Comparison of ENCODE assay signal across 16 cellular contexts in the genomic region with DNA sequence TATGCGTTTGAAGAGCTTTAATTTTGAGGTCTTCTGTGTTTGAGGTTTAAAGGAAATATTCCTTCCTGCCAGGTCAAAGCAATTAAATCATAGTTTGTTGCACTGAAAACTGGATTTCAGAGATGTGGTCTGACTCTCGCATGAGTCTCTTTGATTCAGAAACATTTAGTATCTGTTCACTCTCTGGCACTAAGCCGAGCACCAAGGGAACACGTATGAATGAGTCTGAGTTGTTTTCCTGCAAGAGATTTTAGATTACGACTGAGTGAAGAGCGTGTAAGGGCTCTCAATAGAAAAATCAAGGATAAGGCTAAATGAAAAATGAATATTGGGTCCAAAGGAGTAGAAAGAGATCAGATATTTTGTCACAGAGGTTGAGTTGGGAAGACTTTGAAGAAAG.
DNase-seq lines count a peak whose midpoint lies in the region; ATAC-seq and TF ChIP-seq lines count a peak whose summit lies in the region.
"Had no signal": no experiment of that assay in that cellular context is flagged by ENCODE, and none has a peak within 500 bp of the region (broad histone marks: within the 10 kb centered on the region; RNA-seq: fewer than 3 reads in every experiment).

No MANE protein-coding gene starts in this region.

- CTCF ChIA-PET in A673 (lab: Charles Lee) (no interaction called here), PC-3 (lab: Charles Lee) (no interaction called here)

- TF ChIP-seq CTCF in A673 (conservative IDR thresholded peaks at IDR 0.05; ENCODE audit: low read depth, low read length) (no peak), PC-3 (conservative IDR thresholded peaks at IDR 0.05; ENCODE audit: low read depth, low read length) (no peak), adrenal gland (IDR thresholded peaks at IDR 0.05) (no peak)

- no peaks in the 10 kb centered on the region for H3K27me3 Mint-ChIP-seq in stimulated activated memory B cell treated with anti-CD40 and anti-IgM and Interleukin-4, amounts not matched to agents 10 μg/mL and 1 μg/mL and 100 μg/mL, for 72 hours
- H3K27me3 Mint-ChIP-seq: CD4-positive, alpha-beta memory T cell had no signal

- H3K9me3 ChIP-seq in A673 (ENCODE audit: low read depth, low read length, poor library complexity, severe bottlenecking), result no peaks in the 10 kb centered on the region
- no peaks in the 10 kb centered on the region for H3K9me3 ChIP-seq in PC-3 (ENCODE audit: low read length)
- H3K9me3 ChIP-seq in adrenal gland (replicated peaks in 1 of 3), result no peaks in the 10 kb centered on the region
- H3K9me3 ChIP-seq: BLaER1, HAP-1 had no signal

- ATAC-seq in PC-3, result peak; percentile 64
- no peak for ATAC-seq in stimulated activated memory B cell treated with anti-CD40 and anti-IgM and Interleukin-4, amounts not matched to agents 10 μg/mL and 1 μg/mL and 100 μg/mL, for 72 hours

- no peaks in the 10 kb centered on the region for H3K9me2 ChIP-seq in PC-3 (replicated peaks; ENCODE audit: low read length)

- peak overlapping the region; percentile 51; the same call in 1 of the 2 replicates for H2AFZ ChIP-seq in PC-3 (ENCODE audit: low read length)
- H2AFZ ChIP-seq: GM23248 had no signal

- peaks cover 3% of the 10 kb centered on the region for H3K9me3 Mint-ChIP-seq in stimulated activated memory B cell treated with anti-CD40 and anti-IgM and Interleukin-4, amounts not matched to agents 10 μg/mL and 1 μg/mL and 100 μg/mL, for 72 hours

- H4K5ac ChIP-seq in mesendoderm (ENCODE audit: low read length), result no peak overlapping the region

- no peaks in the 10 kb centered on the region for H3F3A ChIP-seq in PC-3 (ENCODE audit: low read length, unreplicated experiment)

- no peak overlapping the region for H2BK5ac ChIP-seq in mesendoderm (ENCODE audit: low read length)

- H3K27me3 ChIP-seq in A673 (replicated peaks; ENCODE audit: insufficient read depth, low read depth, low read length, poor library complexity) (no peaks in the 10 kb centered on the region), PC-3 (ENCODE audit: low read length) (no peaks in the 10 kb centered on the region), mesendoderm (ENCODE audit: insufficient read depth, low read length, poor library complexity) (no peaks in the 10 kb centered on the region), adrenal gland (no peaks in the 10 kb centered on the region)
- H3K27me3 ChIP-seq: BLaER1 had no signal

- BruUV-seq in A673 (replicated peaks; lab: Mats Ljungman, UMichigan) (no TSS peak), PC-3 (replicated peaks; lab: Mats Ljungman, UMichigan) (no TSS peak)

- H3K27ac Mint-ChIP-seq in stimulated activated memory B cell treated with anti-CD40 and anti-IgM and Interleukin-4, amounts not matched to agents 10 μg/mL and 1 μg/mL and 100 μg/mL, for 72 hours, result no peak overlapping the region
- H3K27ac Mint-ChIP-seq: CD14-positive monocyte; CD4-positive, alpha-beta memory T cell had no signal

- no peak overlapping the region for H3K23ac ChIP-seq in mesendoderm (ENCODE audit: low read length)

- H2BK15ac ChIP-seq in mesendoderm (replicated peaks; ENCODE audit: low read depth), result no peak overlapping the region

- no peaks in the 10 kb centered on the region for H3K79me2 ChIP-seq in PC-3 (ENCODE audit: low read length)
- no peaks in the 10 kb centered on the region for H3K79me2 ChIP-seq in mesendoderm (ENCODE audit: control insufficient read depth, insufficient read depth, low read length)

- no peaks in the 10 kb centered on the region for H3K36me3 Mint-ChIP-seq in stimulated activated memory B cell treated with anti-CD40 and anti-IgM and Interleukin-4, amounts not matched to agents 10 μg/mL and 1 μg/mL and 100 μg/mL, for 72 hours
- H3K36me3 Mint-ChIP-seq: CD14-positive monocyte; CD4-positive, alpha-beta memory T cell had no signal

- H3K56ac ChIP-seq in mesendoderm (ENCODE audit: low read length), result no peak overlapping the region

- H2BK120ac ChIP-seq in mesendoderm (ENCODE audit: low read depth, low read length), result no peak overlapping the region

- no peaks in the 10 kb centered on the region for H3K4me1 Mint-ChIP-seq in stimulated activated memory B cell treated with anti-CD40 and anti-IgM and Interleukin-4, amounts not matched to agents 10 μg/mL and 1 μg/mL and 100 μg/mL, for 72 hours
- H3K4me1 Mint-ChIP-seq: CD14-positive monocyte; CD4-positive, alpha-beta memory T cell had no signal

- H3K4me3 Mint-ChIP-seq in stimulated activated memory B cell treated with anti-CD40 and anti-IgM and Interleukin-4, amounts not matched to agents 10 μg/mL and 1 μg/mL and 100 μg/mL, for 72 hours, result no peak overlapping the region
- H3K4me3 Mint-ChIP-seq: CD14-positive monocyte; CD4-positive, alpha-beta memory T cell had no signal

- H3K27ac ChIP-seq in A673 (ENCODE audit: low read depth, low read length, poor library complexity, severe bottlenecking), result no peak overlapping the region
- H3K27ac ChIP-seq in PC-3 (ENCODE audit: low read length), result no peak overlapping the region
- H3K27ac ChIP-seq in mesendoderm (ENCODE audit: low read depth, low read length), result no peak overlapping the region
- H3K27ac ChIP-seq in adrenal gland, result no peak overlapping the region
- H3K27ac ChIP-seq: BLaER1, GM23248 had no signal

- DNase-seq in A673 (ENCODE audit: low spot score), result peak; percentile 10
- DNase-seq in Ammon's horn (ENCODE audit: low spot score), result peak; percentile 1
- DNase-seq in PC-3, result peak; percentile 70
- peak; percentile 22 for DNase-seq in astrocyte of the hippocampus (ENCODE audit: low read depth, low spot score)
- DNase-seq in mesendoderm, result no peak
- DNase-seq in adrenal gland, result no peak
- DNase-seq: AML-193; CD4-positive, alpha-beta memory T cell; DMS53; DND-41; EL; GM23248 had no signal

- H3K4ac ChIP-seq in mesendoderm (ENCODE audit: low read depth, low read length), result no peak overlapping the region

- intact Hi-C loops in A673 (cut with micrococcal nuclease; ENCODE audit: unreplicated experiment), result no loop called here
- intact Hi-C loops in PC-3 (cut with micrococcal nuclease), result no loop called here
- intact Hi-C loops in adrenal gland (cut with DNase I), result no loop called here

- H3K36me3 ChIP-seq in A673 (ENCODE audit: insufficient read depth, low read length, poor library complexity, severe bottlenecking) (no peaks in the 10 kb centered on the region), PC-3 (ENCODE audit: low read depth, low read length) (no peaks in the 10 kb centered on the region), mesendoderm (ENCODE audit: control insufficient read depth, insufficient read depth, low read length) (no peaks in the 10 kb centered on the region), adrenal gland (replicated peaks in 1 of 2) (no peaks in the 10 kb centered on the region)
- H3K36me3 ChIP-seq: BLaER1, HAP-1 had no signal

- no peaks in the 10 kb centered on the region for H4K20me1 ChIP-seq in PC-3 (ENCODE audit: low read length)
- H4K20me1 ChIP-seq: BLaER1 had no signal

- no peak overlapping the region for H3K4me3 ChIP-seq in A673 (ENCODE audit: low read depth, low read length, poor library complexity, severe bottlenecking)
- H3K4me3 ChIP-seq in PC-3 (ENCODE audit: low read length), result no peak overlapping the region
- no peak overlapping the region for H3K4me3 ChIP-seq in mesendoderm (ENCODE audit: low read length)
- H3K4me3 ChIP-seq in adrenal gland, result no peak overlapping the region
- H3K4me3 ChIP-seq: BLaER1, GM23248, HAP-1 had no signal

- H3K4me1 ChIP-seq in A673 (ENCODE audit: insufficient read depth, low read length, poor library complexity, severe bottlenecking), result peaks cover 20% of the 10 kb centered on the region
- no peaks in the 10 kb centered on the region for H3K4me1 ChIP-seq in PC-3 (ENCODE audit: insufficient read depth, low read length)
- H3K4me1 ChIP-seq in mesendoderm (ENCODE audit: control insufficient read depth, low read depth, low read length), result no peaks in the 10 kb centered on the region
- no peaks in the 10 kb centered on the region for H3K4me1 ChIP-seq in adrenal gland (replicated peaks in 1 of 2)
- H3K4me1 ChIP-seq: BLaER1, HAP-1 had no signal

- H2AK5ac ChIP-seq in mesendoderm (ENCODE audit: low read length), result no peak overlapping the region

- peak overlapping the region; percentile 31 for H3K4me2 ChIP-seq in PC-3 (ENCODE audit: low read length)
- no peak overlapping the region for H3K4me2 ChIP-seq in mesendoderm (ENCODE audit: low read length)
- H3K4me2 ChIP-seq: BLaER1 had no signal

- no CpG with 5 or more reads among the region's 6 CpGs for WGBS in mesendoderm (ENCODE audit: extremely low coverage, insufficient coverage, low lambda C conversion rate)
- WGBS in adrenal gland, 4 donors, result 70 to 73% (median 72%) methylated on average over 6 of the region's 6 CpGs

- no peak overlapping the region for H4K8ac ChIP-seq in mesendoderm (ENCODE audit: low read depth, low read length)

- no peaks in the 10 kb centered on the region for H3K79me1 ChIP-seq in mesendoderm (ENCODE audit: low read length)

- POLR2A ChIA-PET in A673 (lab: Charles Lee; ENCODE audit: low non-redundant PET), result no interaction called here
- POLR2A ChIA-PET in PC-3 (lab: Charles Lee; ENCODE audit: unreplicated experiment), result no interaction called here

- H3K9ac ChIP-seq in PC-3 (ENCODE audit: low read length) (no peak overlapping the region), mesendoderm (ENCODE audit: low read length) (no peak overlapping the region)
- H3K9ac ChIP-seq: BLaER1, GM23248 had no signal

- no peak overlapping the region for H3K18ac ChIP-seq in mesendoderm (ENCODE audit: low read length)

- no peak for TF ChIP-seq POLR2A in adrenal gland (IDR thresholded peaks at IDR 0.05)

Comparison
In these comparisons a context has a peak if more than half of its experiments do, and no peak if none do; other contexts are left out.
1. DNase-seq: peak in A673 (single experiment), Ammon's horn (single experiment), PC-3 (single experiment) and astrocyte of the hippocampus (single experiment); none in mesendoderm (single experiment) and adrenal gland (0 of 7).